5 cellular contexts compared by ENCODE assay signal in the genomic region with DNA sequence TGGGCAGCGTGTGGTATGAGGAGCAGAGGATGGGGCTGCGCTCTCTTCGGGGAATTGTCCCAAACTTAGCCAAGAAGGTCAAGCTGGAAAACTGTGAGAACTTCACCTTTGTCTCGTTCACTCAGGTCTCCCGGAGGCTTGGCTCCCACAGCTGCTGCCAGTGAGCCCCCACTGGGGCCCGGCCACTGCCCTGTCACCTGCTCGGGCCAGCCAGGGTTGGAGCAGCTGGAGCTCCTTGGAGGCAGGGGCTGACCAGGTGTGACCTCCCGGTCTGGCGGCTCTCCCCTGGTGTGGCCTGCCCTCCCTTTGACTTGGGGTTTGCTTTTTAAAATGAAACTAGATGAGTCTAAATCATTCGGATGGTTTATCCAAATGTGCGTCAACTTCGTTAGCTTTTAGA.
"Had no signal": no experiment of that assay in that cellular context is flagged by ENCODE, and none has a peak within 500 bp of the region (broad histone marks: within the 10 kb centered on the region; RNA-seq: fewer than 3 reads in every experiment).

No MANE protein-coding gene starts in this region.

- H3K27me3 Mint-ChIP-seq: IgD-negative memory B cell had no signal

- H3K27ac Mint-ChIP-seq: IgD-negative memory B cell had no signal

- ATAC-seq: HepG2 had no signal

- H3K36me3 Mint-ChIP-seq: IgD-negative memory B cell had no signal

- H3K4me3 Mint-ChIP-seq: IgD-negative memory B cell had no signal

- H3K9me3 Mint-ChIP-seq: IgD-negative memory B cell had no signal

- DNase-seq: IMR-90, KBM-7, KG1 had no signal

- H3K4me1 Mint-ChIP-seq: IgD-negative memory B cell had no signal
